Comparison of ENCODE assay signal across 10 cellular contexts in genomic region chr11:10483174-10483573, GRCh38. TPM values are rescaled to one million over a fixed set of nuclear protein-coding genes. Genes with fewer than 3 reads are reported as not detected.
DNase-seq lines count a peak whose midpoint lies in the region; ATAC-seq and TF ChIP-seq lines count a peak whose summit lies in the region.
"Had no signal": no experiment of that assay in that cellular context is flagged by ENCODE, and none has a peak within 500 bp of the region (broad histone marks: within the 10 kb centered on the region; RNA-seq: fewer than 3 reads in every experiment).

No MANE protein-coding gene starts in this region.

- H3K4me1 Mint-ChIP-seq in activated B cell treated with CpG ODN at 0.5 μM for 24 hours, result peaks cover 16% of the 10 kb centered on the region
- peaks cover 16% of the 10 kb centered on the region for H3K4me1 Mint-ChIP-seq in stimulated activated effector memory CD8-positive, alpha-beta T cell treated with anti-CD3 and anti-CD28 coated beads, Interleukin-12 subunit alpha, Interleukin-12 subunit beta, amount 100 ng/mL, for 72 hours
- H3K4me1 Mint-ChIP-seq in activated T-helper 17 cell treated with anti-CD3 and anti-CD28 coated beads, Interleukin-2, amount 50 U/mL, for 72 hours, result peaks cover 15% of the 10 kb centered on the region

- CTCF ChIA-PET in activated B cell treated with CpG ODN at 0.5 μM for 24 hours (lab: Charles Lee), result interaction anchor here (1.7 kb wide), 1 partner anchor 69 kb away, joined by 4 read pairs; no protein-coding TSS in a partner anchor

- no peaks in the 10 kb centered on the region for H3K27me3 Mint-ChIP-seq in activated B cell treated with CpG ODN at 0.5 μM for 24 hours
- H3K27me3 Mint-ChIP-seq in activated T-helper 17 cell treated with anti-CD3 and anti-CD28 coated beads, Interleukin-2, amount 50 U/mL, for 72 hours, result no peaks in the 10 kb centered on the region
- H3K27me3 Mint-ChIP-seq: CD4-positive, CD25-positive, alpha-beta regulatory T cell had no signal

- H3K4me3 Mint-ChIP-seq in activated B cell treated with CpG ODN at 0.5 μM for 24 hours, result no peak overlapping the region
- H3K4me3 Mint-ChIP-seq in stimulated activated effector memory CD8-positive, alpha-beta T cell treated with anti-CD3 and anti-CD28 coated beads, Interleukin-12 subunit alpha, Interleukin-12 subunit beta, amount 100 ng/mL, for 72 hours, result no peak overlapping the region
- H3K4me3 Mint-ChIP-seq in activated T-helper 17 cell treated with anti-CD3 and anti-CD28 coated beads, Interleukin-2, amount 50 U/mL, for 72 hours, result no peak overlapping the region
- H3K4me3 Mint-ChIP-seq: CD4-positive, CD25-positive, alpha-beta regulatory T cell had no signal

- no peak for TF ChIP-seq CTCF in activated B cell treated with CpG ODN at 0.5 μM for 24 hours (IDR thresholded peaks at IDR 0.05)

- DNase-seq in activated CD8-positive, alpha-beta memory T cell treated with anti-CD3 and anti-CD28 coated beads, Interleukin-2, amount 50 U/mL, for 48 hours, result peak; percentile 25
- no peak for DNase-seq in activated CD8-positive, alpha-beta memory T cell treated with anti-CD3 and anti-CD28 coated beads, Interleukin-2, amount 50 U/mL, for 4 hours
- DNase-seq in activated B cell treated with CpG ODN at 0.5 μM for 24 hours (no peak), DMS153 treated with DMSO at 0.1 percent for 48 hours (lab: John Stamatoyannopoulos, UW; ENCODE audit: unreplicated experiment) (no peak), NCI-H2171 treated with DMSO at 0.1 percent for 48 hours (lab: John Stamatoyannopoulos, UW) (no peak)
- DNase-seq in stimulated activated effector memory CD8-positive, alpha-beta T cell treated with anti-CD3 and anti-CD28 coated beads, Interleukin-12 subunit alpha, Interleukin-12 subunit beta, amount 100 ng/mL, for 72 hours (ENCODE audit: low spot score in 2 of 2), result no peak
- DNase-seq: AML-193; CD4-positive, CD25-positive, alpha-beta regulatory T cell; GM23248 had no signal

- peaks cover 88% of the 10 kb centered on the region for H3K36me3 Mint-ChIP-seq in activated B cell treated with CpG ODN at 0.5 μM for 24 hours (ENCODE audit: low read depth)
- H3K36me3 Mint-ChIP-seq in stimulated activated effector memory CD8-positive, alpha-beta T cell treated with anti-CD3 and anti-CD28 coated beads, Interleukin-12 subunit alpha, Interleukin-12 subunit beta, amount 100 ng/mL, for 72 hours, result peaks cover 72% of the 10 kb centered on the region
- H3K36me3 Mint-ChIP-seq in activated T-helper 17 cell treated with anti-CD3 and anti-CD28 coated beads, Interleukin-2, amount 50 U/mL, for 72 hours (ENCODE audit: low read depth), result no peaks in the 10 kb centered on the region

- ATAC-seq in activated B cell treated with CpG ODN at 0.5 μM for 24 hours (ENCODE audit: low read depth), result no peak
- no peak for ATAC-seq in stimulated activated effector memory CD8-positive, alpha-beta T cell treated with anti-CD3 and anti-CD28 coated beads, Interleukin-12 subunit alpha, Interleukin-12 subunit beta, amount 100 ng/mL, for 72 hours
- ATAC-seq in activated T-helper 17 cell treated with anti-CD3 and anti-CD28 coated beads, Interleukin-2, amount 50 U/mL, for 72 hours (replicated peaks), result no peak

- POLR2A ChIA-PET in activated B cell treated with CpG ODN at 0.5 μM for 24 hours (lab: Charles Lee), result interaction anchor here (0.7 kb wide), 1 partner anchor 24 kb away, joined by 3 read pairs; no protein-coding TSS in a partner anchor

- H3K27ac Mint-ChIP-seq in activated B cell treated with CpG ODN at 0.5 μM for 24 hours, result peak overlapping the region; percentile 21
- peak overlapping the region; percentile 34 for H3K27ac Mint-ChIP-seq in stimulated activated effector memory CD8-positive, alpha-beta T cell treated with anti-CD3 and anti-CD28 coated beads, Interleukin-12 subunit alpha, Interleukin-12 subunit beta, amount 100 ng/mL, for 72 hours
- H3K27ac Mint-ChIP-seq in activated T-helper 17 cell treated with anti-CD3 and anti-CD28 coated beads, Interleukin-2, amount 50 U/mL, for 72 hours, result no peak overlapping the region

- no peaks in the 10 kb centered on the region for H3K9me3 Mint-ChIP-seq in activated B cell treated with CpG ODN at 0.5 μM for 24 hours
- no peaks in the 10 kb centered on the region for H3K9me3 Mint-ChIP-seq in stimulated activated effector memory CD8-positive, alpha-beta T cell treated with anti-CD3 and anti-CD28 coated beads, Interleukin-12 subunit alpha, Interleukin-12 subunit beta, amount 100 ng/mL, for 72 hours
- no peaks in the 10 kb centered on the region for H3K9me3 Mint-ChIP-seq in activated T-helper 17 cell treated with anti-CD3 and anti-CD28 coated beads, Interleukin-2, amount 50 U/mL, for 72 hours
- H3K9me3 Mint-ChIP-seq: CD4-positive, CD25-positive, alpha-beta regulatory T cell had no signal

- intact Hi-C loops in activated B cell treated with CpG ODN at 0.5 μM for 24 hours (cut with micrococcal nuclease), result no loop called here

RNA-seq across cellular contexts. Expression of gene AMPD3, which starts 28.1 kb away (rescaled TPM):
- 99.5 and 116 TPM in 2 replicates for total RNA-seq in activated B cell treated with CpG ODN at 0.5 μM for 24 hours
- total RNA-seq in activated T-helper 17 cell treated with anti-CD3 and anti-CD28 coated beads, Interleukin-2, amount 50 U/mL, for 72 hours, result 100 to 1,000 TPM in 1 of 2 donors, 10 to 100 TPM in 1; 30.6 to 179 TPM

RNA-seq across cellular contexts. Expression of gene RNF141, which starts 57.8 kb away (rescaled TPM):
- total RNA-seq in activated B cell treated with CpG ODN at 0.5 μM for 24 hours, result 32.8 and 36.9 TPM in 2 replicates
- 1 to 10 TPM; 7.8 to 8.5 TPM for total RNA-seq in activated T-helper 17 cell treated with anti-CD3 and anti-CD28 coated beads, Interleukin-2, amount 50 U/mL, for 72 hours
